In the genomic region with DNA sequence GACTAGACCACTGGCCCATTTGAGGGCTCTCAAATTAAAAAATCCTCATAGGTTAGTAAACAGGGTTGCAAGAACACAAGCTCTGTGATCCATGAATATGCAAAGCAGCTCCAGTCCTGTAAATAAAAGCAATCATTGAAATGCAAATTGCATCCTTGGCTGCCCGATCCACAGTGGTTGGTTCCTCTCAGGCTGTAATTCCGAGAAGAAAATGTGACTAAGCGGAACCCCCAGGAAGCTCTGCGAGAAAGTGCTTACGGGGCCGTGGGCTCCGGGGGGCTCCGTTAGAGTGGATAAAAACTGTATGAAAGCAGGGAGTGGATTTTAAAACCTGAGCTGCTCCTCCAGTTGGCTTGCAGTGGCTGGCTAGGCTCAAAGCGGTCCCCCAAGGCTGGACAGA, we compare ENCODE assay signal across 13 cellular contexts. TPM values are rescaled to one million over a fixed set of nuclear protein-coding genes. Genes with fewer than 3 reads are reported as not detected.
A peak's percentile ranks its signal among the peaks of the same experiment; 100 is the strongest.
DNase-seq lines count a peak whose midpoint lies in the region; ATAC-seq and TF ChIP-seq lines count a peak whose summit lies in the region.
"Had no signal": no experiment of that assay in that cellular context is flagged by ENCODE, and none has a peak within 500 bp of the region (broad histone marks: within the 10 kb centered on the region; RNA-seq: fewer than 3 reads in every experiment).

No MANE protein-coding gene starts in this region.

- peaks cover 13% of the 10 kb centered on the region for H4K20me1 ChIP-seq in smooth muscle cell (ENCODE audit: low read depth)

- H4K8ac ChIP-seq in mesendoderm (ENCODE audit: low read depth, low read length), result no peak overlapping the region

- DNase-seq in cerebellar cortex (ENCODE audit: low spot score) (peak; percentile 57), mesendoderm (peak; percentile 71), smooth muscle cell (lab: John Stamatoyannopoulos, UW; ENCODE audit: unreplicated experiment) (no peak), cerebellar nuclear complex (lab: John Stamatoyannopoulos, UW) (no peak), NCI-H2171 (lab: John Stamatoyannopoulos, UW) (no peak), NCI-H345 treated with DMSO at 0.1 percent for 48 hours (lab: John Stamatoyannopoulos, UW; ENCODE audit: unreplicated experiment) (no peak)
- DNase-seq: activated CD4-positive, CD25-positive, alpha-beta regulatory T cell treated with anti-CD3 and anti-CD28 coated beads, Interleukin-2, amount 50 U/mL, for 72 hours; CD4-positive, CD25-positive, alpha-beta regulatory T cell; NCI-H524; SK-N-SH had no signal

- H3K23ac ChIP-seq in mesendoderm (ENCODE audit: low read length), result no peak overlapping the region

- H3K4me3 ChIP-seq in HUES6 (ENCODE audit: low read depth, low read length), result peak overlapping the region; percentile 84
- H3K4me3 ChIP-seq in mesendoderm (ENCODE audit: low read length), result no peak overlapping the region
- peak overlapping the region; percentile 72 for H3K4me3 ChIP-seq in smooth muscle cell

- no CpG with 5 or more reads among the region's 9 CpGs for WGBS in mesendoderm (ENCODE audit: extremely low coverage, insufficient coverage, low lambda C conversion rate)
- 25% methylated on average over 9 of the region's 9 CpGs for WGBS in smooth muscle cell (ENCODE audit: low lambda C conversion rate)

- H3K79me2 ChIP-seq in mesendoderm (ENCODE audit: control insufficient read depth, insufficient read depth, low read length) (peaks cover 26% of the 10 kb centered on the region), smooth muscle cell (ENCODE audit: low read depth) (peaks cover 15% of the 10 kb centered on the region)

- H3K79me1 ChIP-seq in mesendoderm (ENCODE audit: low read length), result peaks cover 11% of the 10 kb centered on the region

- no peaks in the 10 kb centered on the region for H3K9me3 ChIP-seq in HUES6 (ENCODE audit: control insufficient read depth, insufficient read depth, low read depth, low read length)
- no peaks in the 10 kb centered on the region for H3K9me3 ChIP-seq in smooth muscle cell (replicated peaks; ENCODE audit: low read depth)
- H3K9me3 ChIP-seq: SK-N-SH had no signal

- H2AK5ac ChIP-seq in mesendoderm (ENCODE audit: low read length), result no peak overlapping the region

- H3K56ac ChIP-seq in mesendoderm (ENCODE audit: low read length), result peak overlapping the region; percentile 89

- no peak overlapping the region for H2AFZ ChIP-seq in smooth muscle cell (ENCODE audit: low read depth)

- H2BK15ac ChIP-seq in mesendoderm (replicated peaks; ENCODE audit: low read depth), result no peak overlapping the region

- H4K5ac ChIP-seq in mesendoderm (ENCODE audit: low read length), result no peak overlapping the region

- no peak for TF ChIP-seq CTCF in smooth muscle cell (IDR thresholded peaks at IDR 0.05; ENCODE audit: borderline replicate concordance, insufficient read depth, poor library complexity, severe bottlenecking)

- peak overlapping the region; percentile 88 for H3K27ac ChIP-seq in HUES6 (ENCODE audit: low read depth, low read length)
- peak overlapping the region; percentile 13 for H3K27ac ChIP-seq in mesendoderm (ENCODE audit: low read depth, low read length)
- no peak overlapping the region for H3K27ac ChIP-seq in smooth muscle cell (ENCODE audit: low read depth)

- peak overlapping the region; percentile 63 for H3K18ac ChIP-seq in mesendoderm (ENCODE audit: low read length)

- H3K36me3 ChIP-seq in HUES6 (ENCODE audit: control insufficient read depth, insufficient read depth, low read length) (peaks cover 9% of the 10 kb centered on the region), mesendoderm (ENCODE audit: control insufficient read depth, insufficient read depth, low read length) (no peaks in the 10 kb centered on the region), smooth muscle cell (ENCODE audit: low read depth) (no peaks in the 10 kb centered on the region)

- no peak for ATAC-seq in HG02759 (IDR thresholded peaks at IDR 0.05; ENCODE audit: unreplicated experiment)

- H2BK120ac ChIP-seq in mesendoderm (ENCODE audit: low read depth, low read length), result no peak overlapping the region

- H3K27me3 ChIP-seq in HUES6 (ENCODE audit: control insufficient read depth, insufficient read depth, low read length), result peaks cover 10% of the 10 kb centered on the region
- H3K27me3 ChIP-seq in mesendoderm (ENCODE audit: insufficient read depth, low read length, poor library complexity), result no peaks in the 10 kb centered on the region
- H3K27me3 ChIP-seq in smooth muscle cell (ENCODE audit: low read depth), result no peaks in the 10 kb centered on the region

- H3K9ac ChIP-seq in HUES6 (ENCODE audit: low read length) (peak overlapping the region; percentile 78), mesendoderm (ENCODE audit: low read length) (peak overlapping the region; percentile 87), smooth muscle cell (ENCODE audit: low read depth) (no peak overlapping the region)
- H3K9ac ChIP-seq: SK-N-SH had no signal

- H3K4me2 ChIP-seq in mesendoderm (ENCODE audit: low read length) (peak overlapping the region; percentile 88), smooth muscle cell (peak overlapping the region; percentile 96)
- H3K4me2 ChIP-seq: SK-N-SH had no signal

- H3K4me1 ChIP-seq in HUES6 (ENCODE audit: control insufficient read depth, insufficient read depth, low read length) (peaks cover 52% of the 10 kb centered on the region), mesendoderm (ENCODE audit: control insufficient read depth, low read depth, low read length) (peaks cover 5% of the 10 kb centered on the region), smooth muscle cell (ENCODE audit: low read depth) (peaks cover 14% of the 10 kb centered on the region)

- H3K4ac ChIP-seq in mesendoderm (ENCODE audit: low read depth, low read length), result peak overlapping the region; percentile 6

- no peaks in the 10 kb centered on the region for H3F3A ChIP-seq in smooth muscle cell (ENCODE audit: low read depth)

- no peak overlapping the region for H2BK5ac ChIP-seq in mesendoderm (ENCODE audit: low read length)

RNA-seq across cellular contexts. Expression of a gene that starts 2.5 kb away (rescaled TPM):
- 87.4 TPM for polyA plus RNA-seq in mesendoderm (2013, experiment 1 of 2)
- 90.0 TPM for polyA plus RNA-seq in mesendoderm (2013, experiment 2 of 2)
- 7.8 and 15.6 TPM in 2 replicates for total RNA-seq in smooth muscle cell
- 18.9 and 25.7 TPM in 2 replicates for polyA plus RNA-seq in smooth muscle cell
- total RNA-seq: activated T-helper 2 cell treated with anti-CD3 and anti-CD28 coated beads, Interferon-gamma antibody, Interleukin-2, Interleukin-4, amounts not matched to agents 10 μg/mL and 5 μg/mL and 100 μg/mL, durations not matched to agents 14 hours and 24 hours and 36 hours had no signal

Comparison
In these comparisons a context has a peak if more than half of its experiments do, and no peak if none do; other contexts are left out.
1. DNase-seq: peak in cerebellar cortex (single experiment) and mesendoderm (single experiment); none in smooth muscle cell (single experiment), cerebellar nuclear complex (0 of 2), NCI-H2171 (single experiment) and NCI-H345 treated with DMSO at 0.1 percent for 48 hours (single experiment).